ENCODE assay signal across 8 cellular contexts in the genomic region with DNA sequence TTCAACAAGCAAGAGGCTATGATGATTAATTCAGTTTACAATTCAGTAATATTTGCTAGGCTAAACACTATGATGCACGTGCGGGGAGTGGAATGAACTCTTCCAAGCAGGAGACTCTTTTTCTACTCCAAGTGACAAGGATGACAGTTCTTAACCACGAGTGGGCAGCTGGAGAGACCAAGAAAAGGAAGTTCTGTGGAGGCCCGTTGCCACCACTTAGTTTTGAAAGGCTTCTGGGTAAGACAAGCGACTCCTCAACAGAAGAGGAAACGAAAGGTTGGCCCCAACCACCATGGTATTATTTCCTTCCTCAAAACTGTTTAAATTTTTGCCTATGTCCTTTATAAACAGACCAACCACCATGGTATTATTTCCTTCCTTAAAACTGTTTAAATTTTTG. TPM values are rescaled to one million over a fixed set of nuclear protein-coding genes. Genes with fewer than 3 reads are reported as not detected.
A peak's percentile ranks its signal among the peaks of the same experiment; 100 is the strongest.
DNase-seq lines count a peak whose midpoint lies in the region; ATAC-seq and TF ChIP-seq lines count a peak whose summit lies in the region.

No MANE protein-coding gene starts in this region.

- no peak overlapping the region for H3K9ac ChIP-seq in liver (ENCODE audit: low read depth in 1 of 2, low read length in 2 of 2)

- intact Hi-C loops in CD4-positive, alpha-beta memory T cell (cut with micrococcal nuclease), result no loop called here

- WGBS in liver, result 61% methylated on average over 6 of the region's 6 CpGs

- peak; percentile 35 for ATAC-seq in GM21529 (IDR thresholded peaks at IDR 0.05; ENCODE audit: unreplicated experiment)
- no peak for ATAC-seq in HG02571 (IDR thresholded peaks at IDR 0.05; ENCODE audit: unreplicated experiment)
- ATAC-seq in GM21723 (IDR thresholded peaks at IDR 0.05; ENCODE audit: unreplicated experiment), result no peak

- H3K36me3 Mint-ChIP-seq in CD4-positive, alpha-beta memory T cell, result peaks cover 17 to 52% of the 10 kb centered on the region in 2 donors
- H3K36me3 Mint-ChIP-seq in T-helper 1 cell treated with Interleukin-12 subunit alpha and Interleukin-12 subunit beta and Interleukin-4 antibody, amounts not matched to agents 30 μg/mL and 1 μg/mL, for 36 hours (ENCODE audit: low read depth), result peaks cover 34% of the 10 kb centered on the region

- no peaks in the 10 kb centered on the region for H3K9me3 ChIP-seq in CD4-positive, alpha-beta memory T cell (ENCODE audit: control insufficient read depth in 1 of 2, low read length in 2 of 2)
- no peaks in the 10 kb centered on the region for H3K9me3 ChIP-seq in liver (ENCODE audit: control insufficient read depth in 4 of 4, low read length in 3 of 4)

- no peak for TF ChIP-seq RAD21 in liver (IDR thresholded peaks at IDR 0.05)

- no peaks in the 10 kb centered on the region for H3K9me3 Mint-ChIP-seq in CD4-positive, alpha-beta memory T cell
- H3K9me3 Mint-ChIP-seq in T-helper 1 cell treated with Interleukin-12 subunit alpha and Interleukin-12 subunit beta and Interleukin-4 antibody, amounts not matched to agents 30 μg/mL and 1 μg/mL, for 36 hours, result no peaks in the 10 kb centered on the region

- H3K27ac ChIP-seq in CD4-positive, alpha-beta memory T cell (ENCODE audit: low read depth, low read length), result peak overlapping the region; percentile 83
- peak overlapping the region in 1 of 2 donors; percentile 29 for H3K27ac ChIP-seq in liver (ENCODE audit: low read depth in 1 of 2, low read length in 2 of 2)

- no peaks in the 10 kb centered on the region for H3K27me3 Mint-ChIP-seq in CD4-positive, alpha-beta memory T cell
- H3K27me3 Mint-ChIP-seq in T-helper 1 cell treated with Interleukin-12 subunit alpha and Interleukin-12 subunit beta and Interleukin-4 antibody, amounts not matched to agents 30 μg/mL and 1 μg/mL, for 36 hours (ENCODE audit: low read depth), result no peaks in the 10 kb centered on the region

- no peak overlapping the region for H3K4me3 ChIP-seq in CD4-positive, alpha-beta memory T cell (ENCODE audit: low read length in 2 of 2)
- H3K4me3 ChIP-seq in liver (ENCODE audit: low read depth in 1 of 3, low read length in 3 of 3), result no peak overlapping the region

- H3K4me1 ChIP-seq in CD4-positive, alpha-beta memory T cell (ENCODE audit: insufficient read depth, low read length), result peaks cover 45% of the 10 kb centered on the region
- H3K4me1 ChIP-seq in liver (ENCODE audit: control insufficient read depth in 4 of 4, insufficient read depth in 4 of 4, low read length in 3 of 4), result peaks cover 4 to 38% (median 22%) of the 10 kb centered on the region in 4 donors

- POLR2A ChIA-PET in CD4-positive, alpha-beta memory T cell (lab: Charles Lee; ENCODE audit: partially characterized antibody), result interaction anchor here (1.7 kb wide), 1 partner anchor 55 kb away, joined by 4 read pairs; a partner anchor contains a TSS

- peaks cover 46 to 66% (median 56%) of the 10 kb centered on the region in 4 donors for H3K4me1 Mint-ChIP-seq in CD4-positive, alpha-beta memory T cell
- peaks cover 41% of the 10 kb centered on the region for H3K4me1 Mint-ChIP-seq in T-helper 1 cell treated with Interleukin-12 subunit alpha and Interleukin-12 subunit beta and Interleukin-4 antibody, amounts not matched to agents 30 μg/mL and 1 μg/mL, for 36 hours (ENCODE audit: low read depth)

- CTCF ChIA-PET in CD4-positive, alpha-beta memory T cell (lab: Charles Lee; ENCODE audit: partially characterized antibody), result no interaction called here

- no peaks in the 10 kb centered on the region for H3K27me3 ChIP-seq in CD4-positive, alpha-beta memory T cell (ENCODE audit: insufficient read depth, low read length)
- H3K27me3 ChIP-seq in liver (ENCODE audit: control insufficient read depth in 4 of 4, insufficient read depth in 4 of 4, low read length in 3 of 4), result no peaks in the 10 kb centered on the region

- TF ChIP-seq CTCF in liver (IDR thresholded peaks at IDR 0.05; ENCODE audit: low read depth, low read length, missing input control), result no peak

- H3K27ac Mint-ChIP-seq in CD4-positive, alpha-beta memory T cell, result peak overlapping the region; percentile 70 to 99 (median 90)
- peak overlapping the region; percentile 71 for H3K27ac Mint-ChIP-seq in T-helper 1 cell treated with Interleukin-12 subunit alpha and Interleukin-12 subunit beta and Interleukin-4 antibody, amounts not matched to agents 30 μg/mL and 1 μg/mL, for 36 hours

- H3K36me3 ChIP-seq in CD4-positive, alpha-beta memory T cell (ENCODE audit: insufficient read depth, low read length), result peaks cover 5% of the 10 kb centered on the region
- peaks cover under 1 to 13% (median 2%) of the 10 kb centered on the region in 4 donors for H3K36me3 ChIP-seq in liver (ENCODE audit: control insufficient read depth in 4 of 4, insufficient read depth in 3 of 4, low read depth in 1 of 4, low read length in 3 of 4)

- peak in 1 of 5 donors; percentile 23 for DNase-seq in CD4-positive, alpha-beta memory T cell
- DNase-seq in D341Med (ENCODE audit: low spot score) (no peak), NCI-H146 treated with DMSO at 0.1 percent for 48 hours (lab: John Stamatoyannopoulos, UW; ENCODE audit: unreplicated experiment) (no peak)

- H3K4me3 Mint-ChIP-seq in CD4-positive, alpha-beta memory T cell, result peak overlapping the region; percentile 60 to 100 (median 98)
- H3K4me3 Mint-ChIP-seq in T-helper 1 cell treated with Interleukin-12 subunit alpha and Interleukin-12 subunit beta and Interleukin-4 antibody, amounts not matched to agents 30 μg/mL and 1 μg/mL, for 36 hours, result peak overlapping the region; percentile 99

TF ChIP-seq in liver, 16 proteins besides CTCF, POLR2A, EP300 and RAD21:
- TF ChIP-seq SP1 (IDR thresholded peaks at IDR 0.05), result no peak
- TF ChIP-seq EGR1 (IDR thresholded peaks at IDR 0.05; ENCODE audit: low read depth in 2 of 2), result peak; percentile 41 to 81
- TF ChIP-seq, protein P1, sequence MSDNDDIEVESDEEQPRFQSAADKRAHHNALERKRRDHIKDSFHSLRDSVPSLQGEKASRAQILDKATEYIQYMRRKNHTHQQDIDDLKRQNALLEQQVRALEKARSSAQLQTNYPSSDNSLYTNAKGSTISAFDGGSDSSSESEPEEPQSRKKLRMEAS (IDR thresholded peaks at IDR 0.05), result peak; percentile 89

RNA-seq across cellular contexts. Expression of a gene that starts 2.8 kb away (rescaled TPM):
- total RNA-seq in CD4-positive, alpha-beta memory T cell, result 10 to 100 TPM; 29.7 to 31.0 TPM
- polyA plus RNA-seq in CD4-positive, alpha-beta memory T cell, result 10 to 100 TPM; 13.0 to 19.3 TPM
- total RNA-seq in liver, result 100 to 1,000 TPM in 1 of 2 donors, 10 to 100 TPM in 1; 19.1 to 120 TPM
- 10 to 100 TPM in 1 of 2 donors, 1 to 10 TPM in 1; 8.4 to 12.9 TPM for polyA plus RNA-seq in liver

RNA-seq across cellular contexts. Expression of a gene that starts 55.2 kb away (rescaled TPM):
- 10 to 100 TPM; 34.8 to 36.3 TPM for total RNA-seq in CD4-positive, alpha-beta memory T cell
- 10 to 100 TPM; 57.5 to 58.8 TPM for polyA plus RNA-seq in CD4-positive, alpha-beta memory T cell
- 10 to 100 TPM; 23.4 to 31.6 TPM for total RNA-seq in liver
- polyA plus RNA-seq in liver, result 10 to 100 TPM; 21.2 to 24.0 TPM
